ENCODE assay signal across 16 cellular contexts in genomic region chr5:95641803-95642220, GRCh38. TPM values are rescaled to one million over a fixed set of nuclear protein-coding genes. Genes with fewer than 3 reads are reported as not detected.
DNase-seq lines count a peak whose midpoint lies in the region; ATAC-seq and TF ChIP-seq lines count a peak whose summit lies in the region.
"Had no signal": no experiment of that assay in that cellular context is flagged by ENCODE, and none has a peak within 500 bp of the region (broad histone marks: within the 10 kb centered on the region; RNA-seq: fewer than 3 reads in every experiment).

No MANE protein-coding gene starts in this region.

- H3K27me3 ChIP-seq in right lobe of liver (no peaks in the 10 kb centered on the region), tibial artery (no peaks in the 10 kb centered on the region), WERI-Rb-1 (ENCODE audit: insufficient read depth, low read depth, severe bottlenecking) (no peaks in the 10 kb centered on the region)
- H3K27me3 ChIP-seq: brain microvascular endothelial cell had no signal

- H3K36me3 ChIP-seq in right lobe of liver: no peaks in the 10 kb centered on the region
- H3K36me3 ChIP-seq in tibial artery: no peaks in the 10 kb centered on the region
- H3K36me3 ChIP-seq in WERI-Rb-1: no peaks in the 10 kb centered on the region
- H3K36me3 ChIP-seq: brain microvascular endothelial cell had no signal

- ATAC-seq in right lobe of liver (peak; percentile 59 to 76 (median 70)), GM18520 (IDR thresholded peaks at IDR 0.05; ENCODE audit: unreplicated experiment) (no peak)
- ATAC-seq: HCT116, WTC11 had no signal

- H3K9me3 ChIP-seq in right lobe of liver: no peaks in the 10 kb centered on the region
- no peaks in the 10 kb centered on the region for H3K9me3 ChIP-seq in tibial artery
- H3K9me3 ChIP-seq in WERI-Rb-1 (ENCODE audit: severe bottlenecking): no peaks in the 10 kb centered on the region
- H3K9me3 ChIP-seq: Caco-2 had no signal

- DNase-seq in HFFc6 (peak; percentile 52), choroid plexus epithelial cell (ENCODE audit: low read depth) (peak; percentile 94), right lobe of liver (peak in 2 of 3 donors; percentile 71 to 84), tibial artery (peak; percentile 64 to 75), NCI-H748 treated with DMSO at 0.1 percent for 48 hours (lab: John Stamatoyannopoulos, UW) (no peak), WERI-Rb-1 (no peak)
- DNase-seq in effector CD4-positive, alpha-beta T cell: no peak
- DNase-seq: brain microvascular endothelial cell, Caco-2, midbrain, NCI-H2107, NCI-H774 had no signal

- H3K27me3 Mint-ChIP-seq in HFFc6 (ENCODE audit: insufficient read depth): 0 out of 2 replicates have a peak, but pooled peaks cover 7% of the 10 kb centered on the region

- no peak overlapping the region for H3K27ac Mint-ChIP-seq in HFFc6
- H3K27ac Mint-ChIP-seq: WTC11 had no signal

- 49% methylated on average over 5 of the region's 5 CpGs for WGBS in right lobe of liver (ENCODE audit: insufficient coverage, low coverage, low lambda C conversion rate, missing lambda C conversion rate)

- H3K4me1 Mint-ChIP-seq in HFFc6 (ENCODE audit: low read depth): peaks cover 38% of the 10 kb centered on the region

- no peaks in the 10 kb centered on the region for H3K36me3 Mint-ChIP-seq in HFFc6 (ENCODE audit: low read depth)
- H3K36me3 Mint-ChIP-seq: WTC11 had no signal

- TF ChIP-seq CTCF in HFFc6 (IDR thresholded peaks at IDR 0.05): no peak
- no peak for TF ChIP-seq CTCF in choroid plexus epithelial cell (conservative IDR thresholded peaks at IDR 0.05; ENCODE audit: low read depth, low read length)
- TF ChIP-seq CTCF in right lobe of liver (IDR thresholded peaks at IDR 0.05): no peak
- no peak for TF ChIP-seq CTCF in tibial artery (IDR thresholded peaks at IDR 0.05)
- no peak for TF ChIP-seq CTCF in WERI-Rb-1 (IDR thresholded peaks at IDR 0.05; ENCODE audit: low read depth, low read length)

- no peaks in the 10 kb centered on the region for H3K9me3 Mint-ChIP-seq in HFFc6

- no peak overlapping the region for H3K4me3 ChIP-seq in choroid plexus epithelial cell (ENCODE audit: low read depth, low read length)
- H3K4me3 ChIP-seq in right lobe of liver: no peak overlapping the region
- no peak overlapping the region for H3K4me3 ChIP-seq in tibial artery
- H3K4me3 ChIP-seq in WERI-Rb-1 (ENCODE audit: low read depth, low read length): no peak overlapping the region

- intact Hi-C loops in right lobe of liver (cut with DNase I): no loop called here
- intact Hi-C loops in tibial artery (cut with DNase I; ENCODE audit: low total_unique reads): loop anchor here (10.0 kb wide), 1 partner anchor 703 kb away; no protein-coding TSS in a partner anchor

- no peak overlapping the region for H3K4me3 Mint-ChIP-seq in HFFc6
- H3K4me3 Mint-ChIP-seq: WTC11 had no signal

- H3K27ac ChIP-seq in right lobe of liver (peak overlapping the region in 2 of 3 donors; percentile 87 to 98), tibial artery (peak overlapping the region; percentile 69 to 73), WERI-Rb-1 (no peak overlapping the region)
- H3K27ac ChIP-seq: brain microvascular endothelial cell had no signal

- TF ChIP-seq POLR2A in right lobe of liver (IDR thresholded peaks at IDR 0.05): peak; percentile 82

- H3K4me1 ChIP-seq in right lobe of liver (peaks cover 0 to 29% (median 7%) of the 10 kb centered on the region in 4 donors), tibial artery (peaks cover 0 to 11% (median under 1%) of the 10 kb centered on the region in 4 donors)

RNA-seq across cellular contexts. Expression of gene RFESD, which starts 4.8 kb away (rescaled TPM):
- 1 to 10 TPM; 2.2 to 3.7 (median 2.3) TPM for total RNA-seq in HFFc6 (2021; fragmentation: NEBNext Ultra II Directional; extraction: Animal tissue kit (Norgen Biotek cat#: 25700))
- 1 to 10 TPM in 4 of 6 experiments, under 1 TPM in 2; 0.56 to 2.2 (median 1.6) TPM for total RNA-seq in right lobe of liver

RNA-seq across cellular contexts. Expression of gene GPR150, which starts 21.9 kb away (rescaled TPM):
- under 1 TPM; 0.14 to 0.35 (median 0.22) TPM for total RNA-seq in HFFc6 (2021; fragmentation: NEBNext Ultra II Directional; extraction: Animal tissue kit (Norgen Biotek cat#: 25700))
- under 1 TPM in 4 of 6 experiments, not detected in 2; 0.11 to 0.31 (median 0.17) TPM for total RNA-seq in right lobe of liver
- total RNA-seq: G401 had no signal

RNA-seq across cellular contexts. Expression of gene SPATA9, which starts 41.0 kb away (rescaled TPM):
- under 1 TPM; 0.17 to 0.73 (median 0.48) TPM for total RNA-seq in HFFc6 (2021; fragmentation: NEBNext Ultra II Directional; extraction: Animal tissue kit (Norgen Biotek cat#: 25700))
- total RNA-seq in right lobe of liver: under 1 TPM in 4 of 6 experiments, not detected in 2; 0.35 to 0.55 (median 0.38) TPM
- total RNA-seq: G401, WTC11 had no signal

Comparison
In these comparisons a context has a peak if more than half of its experiments do, and no peak if none do; other contexts are left out.
1. DNase-seq: peak in HFFc6 (single experiment), choroid plexus epithelial cell (single experiment), right lobe of liver (2 of 3) and tibial artery (2 of 2); none in effector CD4-positive, alpha-beta T cell (single experiment), NCI-H748 treated with DMSO at 0.1 percent for 48 hours (single experiment) and WERI-Rb-1 (single experiment).